Comparison of ENCODE assay signal across 8 cellular contexts in genomic region chr7:139777304-139777890, GRCh38. TPM values are rescaled to one million over a fixed set of nuclear protein-coding genes. Genes with fewer than 3 reads are reported as not detected.
A peak's percentile ranks its signal among the peaks of the same experiment; 100 is the strongest.
DNase-seq lines count a peak whose midpoint lies in the region; ATAC-seq, FAIRE-seq and TF ChIP-seq lines count a peak whose summit lies in the region.

No MANE protein-coding gene starts in this region.

- peak overlapping the region; percentile 89 for H3K4me3 ChIP-seq in astrocyte of the spinal cord (ENCODE audit: low read depth, low read length)

- ATAC-seq in HG02798 (IDR thresholded peaks at IDR 0.05; ENCODE audit: poor library complexity, unreplicated experiment) = peak; percentile 12

- no peak for FAIRE-seq in RCC 7860 (lab: Jason Lieb, UNC)

- in situ Hi-C loops in GM13976 (cut with MboI; ENCODE audit: low sequenced_read_pairs, unreplicated experiment) = no loop called here
- in situ Hi-C loops in SK-MEL-5 (cut with HindIII; ENCODE audit: low pct_unique_long_range_greater_than_20kb, low sequenced_read_pairs) = no loop called here
- in situ Hi-C loops in astrocyte of the spinal cord (cut with HindIII; ENCODE audit: low sequenced_read_pairs) = no loop called here

- TF ChIP-seq CTCF in GM13976 (IDR thresholded peaks at IDR 0.05; ENCODE audit: borderline replicate concordance, control extremely low read depth, extremely low read depth, insufficient read depth, missing control alignments) (no peak), astrocyte of the spinal cord (IDR thresholded peaks at IDR 0.05; ENCODE audit: low read depth, low read length) (no peak)

- DNase-seq in GM13976 (ENCODE audit: low spot score) (peak; percentile 68), SK-MEL-5 (ENCODE audit: low read depth, low spot score) (peak; percentile 28), astrocyte of the spinal cord (ENCODE audit: low read depth, low spot score) (no peak), iPS-NIHi11 (ENCODE audit: low spot score) (peak; percentile 68), Kasumi-1 (lab: John Stamatoyannopoulos, UW) (no peak), RCC 7860 (ENCODE audit: low spot score) (no peak)
- peak; percentile 13 to 40 for DNase-seq in stimulated activated CD4-positive, alpha-beta T cell treated with anti-CD3 and anti-CD28 coated beads, Interleukin-15, amount 100 ng/mL, for 1 hour (ENCODE audit: low read depth in 1 of 2, low spot score in 1 of 2)

RNA-seq across cellular contexts. Expression of gene HIPK2, which starts 0.4 kb away (rescaled TPM):
- total RNA-seq in SK-MEL-5 (2014; rRNA removed; shearing (Covaris generic)) = 16.1 and 21.2 TPM in 2 replicates
- 28.4 and 40.8 TPM in 2 replicates for polyA plus RNA-seq in SK-MEL-5 (2015; cell fraction: cytosol; rRNA removed)
- 11.1 and 13.4 TPM in 2 replicates for polyA plus RNA-seq in SK-MEL-5 (2015; cell fraction: nucleus; rRNA removed)

RNA-seq across cellular contexts. Expression of gene TBXAS1, which starts 51.7 kb away (rescaled TPM):
- 3.4 and 10.1 TPM in 2 replicates for total RNA-seq in SK-MEL-5 (2014; rRNA removed; shearing (Covaris generic))
- 0.56 and 3.1 TPM in 2 replicates for polyA plus RNA-seq in SK-MEL-5 (2015; cell fraction: cytosol; rRNA removed)
- 2.9 and 6.3 TPM in 2 replicates for polyA plus RNA-seq in SK-MEL-5 (2015; cell fraction: nucleus; rRNA removed)

Comparison
In these comparisons a context has a peak if more than half of its experiments do, and no peak if none do; other contexts are left out.
1. DNase-seq: peak in GM13976 (single experiment), SK-MEL-5 (single experiment), iPS-NIHi11 (single experiment) and stimulated activated CD4-positive, alpha-beta T cell treated with anti-CD3 and anti-CD28 coated beads, Interleukin-15, amount 100 ng/mL, for 1 hour (2 of 2); none in astrocyte of the spinal cord (single experiment), Kasumi-1 (0 of 2) and RCC 7860 (single experiment).